ENCODE assay signal across 1 cellular context in genomic region chr1:231666220-231666956, GRCh38.
TF ChIP-seq lines count a peak whose summit lies in the region.

No MANE protein-coding gene starts in this region.

TF ChIP-seq in H1, 55 proteins besides CTCF, POLR2A, EP300 and RAD21 (continued from another document):
- no peak for TF ChIP-seq ATF3 (IDR thresholded peaks at IDR 0.05; ENCODE audit: insufficient read depth, low read depth, low read length)
- no peak for TF ChIP-seq NRF1 (IDR thresholded peaks at IDR 0.05; ENCODE audit: low read depth, low read length)
- TF ChIP-seq MAX (IDR thresholded peaks at IDR 0.05), result peak; percentile 10; the same call in 1 of the 2 replicates
- peak; percentile 73 for TF ChIP-seq YY1 (IDR thresholded peaks at IDR 0.05; ENCODE audit: low read depth, low read length)
- TF ChIP-seq SP1 (IDR thresholded peaks at IDR 0.05; ENCODE audit: low read depth, low read length), result no peak
- TF ChIP-seq HDAC6 (IDR thresholded peaks at IDR 0.05; ENCODE audit: low read depth, low read length), result no peak
